ENCODE assay signal across 21 cellular contexts in genomic region chr10:1464866-1465265, GRCh38.
DNase-seq lines count a peak whose midpoint lies in the region; ATAC-seq and TF ChIP-seq lines count a peak whose summit lies in the region.
"Had no signal": no experiment of that assay in that cellular context is flagged by ENCODE, and none has a peak within 500 bp of the region (broad histone marks: within the 10 kb centered on the region; RNA-seq: fewer than 3 reads in every experiment).

No MANE protein-coding gene starts in this region.

- no peaks in the 10 kb centered on the region for H3K36me3 ChIP-seq in SU-DHL-6 (ENCODE audit: low read length)
- H3K36me3 ChIP-seq: lower lobe of right lung, prostate gland, tibial artery had no signal

- no peaks in the 10 kb centered on the region for H3K36me3 Mint-ChIP-seq in neural crest cell (ENCODE audit: low read depth)
- H3K36me3 Mint-ChIP-seq: activated naive CD4-positive, alpha-beta T cell treated with anti-CD3 and anti-CD28 coated beads, Interleukin-2, amount 10 ng/mL, durations not matched to agents 7 days and 5 days; naive thymus-derived CD4-positive, alpha-beta T cell had no signal

- no peak for TF ChIP-seq CTCF in SU-DHL-6 (IDR thresholded peaks at IDR 0.05; ENCODE audit: insufficient read depth, low read length, poor library complexity, severe bottlenecking)
- TF ChIP-seq CTCF in neural crest cell (conservative IDR thresholded peaks at IDR 0.05) = no peak

- H3K4me3 Mint-ChIP-seq in neural crest cell = no peak overlapping the region
- H3K4me3 Mint-ChIP-seq: activated naive CD4-positive, alpha-beta T cell treated with anti-CD3 and anti-CD28 coated beads, Interleukin-2, amount 10 ng/mL, durations not matched to agents 7 days and 5 days; dendritic cell treated with granulocyte-macrophage colony-stimulating factor and Interleukin-4, amounts not matched to agents 40 ng/mL and 50 ng/mL, for 4 days; naive thymus-derived CD4-positive, alpha-beta T cell had no signal

- no peak overlapping the region for H3K4me3 ChIP-seq in SU-DHL-6 (ENCODE audit: insufficient read depth, low read length, poor library complexity, severe bottlenecking)
- H3K4me3 ChIP-seq: lower lobe of right lung, prostate gland, smooth muscle cell, tibial artery had no signal

- H3K27me3 Mint-ChIP-seq in neural crest cell (ENCODE audit: low read depth) = no peaks in the 10 kb centered on the region
- H3K27me3 Mint-ChIP-seq: activated naive CD4-positive, alpha-beta T cell treated with anti-CD3 and anti-CD28 coated beads, Interleukin-2, amount 10 ng/mL, durations not matched to agents 7 days and 5 days; dendritic cell treated with granulocyte-macrophage colony-stimulating factor and Interleukin-4, amounts not matched to agents 40 ng/mL and 50 ng/mL, for 4 days had no signal

- H3K4me2 ChIP-seq in SU-DHL-6 (ENCODE audit: low read depth, low read length, poor library complexity, severe bottlenecking) = peak overlapping the region; percentile 50

- peak overlapping the region; percentile 40 for H3K9ac ChIP-seq in SU-DHL-6 (ENCODE audit: low read length)

- H4K20me1 ChIP-seq in SU-DHL-6 (ENCODE audit: low read depth, low read length) = no peaks in the 10 kb centered on the region

- H3F3A ChIP-seq in SU-DHL-6 (ENCODE audit: insufficient read depth) = peaks cover 27% of the 10 kb centered on the region

- no peaks in the 10 kb centered on the region for H3K27me3 ChIP-seq in SU-DHL-6 (ENCODE audit: low read length)

- ATAC-seq in GM21619 (IDR thresholded peaks at IDR 0.05; ENCODE audit: unreplicated experiment) = peak; percentile 2
- ATAC-seq in GM18519 (IDR thresholded peaks at IDR 0.05; ENCODE audit: low FRiP score, unreplicated experiment) = no peak
- ATAC-seq: naive thymus-derived CD4-positive, alpha-beta T cell had no signal

- no peaks in the 10 kb centered on the region for H3K79me2 ChIP-seq in SU-DHL-6 (ENCODE audit: insufficient read depth, low read length)

- no peaks in the 10 kb centered on the region for H3K9me3 ChIP-seq in SU-DHL-6 (ENCODE audit: insufficient read depth, low read length)
- H3K9me3 ChIP-seq: lower lobe of right lung, prostate gland, tibial artery had no signal

- peak overlapping the region; percentile 12 for H3K27ac Mint-ChIP-seq in neural crest cell (ENCODE audit: unreplicated experiment)
- H3K27ac Mint-ChIP-seq: activated naive CD4-positive, alpha-beta T cell treated with anti-CD3 and anti-CD28 coated beads, Interleukin-2, amount 10 ng/mL, durations not matched to agents 7 days and 5 days; dendritic cell treated with granulocyte-macrophage colony-stimulating factor and Interleukin-4, amounts not matched to agents 40 ng/mL and 50 ng/mL, for 4 days; naive thymus-derived CD4-positive, alpha-beta T cell had no signal

- no peaks in the 10 kb centered on the region for H3K9me2 ChIP-seq in SU-DHL-6 (replicated peaks; ENCODE audit: insufficient read depth, low read length)

- no peaks in the 10 kb centered on the region for H3K9me3 Mint-ChIP-seq in neural crest cell
- H3K9me3 Mint-ChIP-seq: activated naive CD4-positive, alpha-beta T cell treated with anti-CD3 and anti-CD28 coated beads, Interleukin-2, amount 10 ng/mL, durations not matched to agents 7 days and 5 days; dendritic cell treated with granulocyte-macrophage colony-stimulating factor and Interleukin-4, amounts not matched to agents 40 ng/mL and 50 ng/mL, for 4 days had no signal

- DNase-seq in DMS53 (lab: John Stamatoyannopoulos, UW) (peak; percentile 50), DMS53 treated with DMSO at 0.1 percent for 48 hours (lab: John Stamatoyannopoulos, UW; ENCODE audit: unreplicated experiment) (no peak), neural crest cell (ENCODE audit: low read depth, low spot score) (no peak), D341Med (ENCODE audit: low spot score) (no peak), cerebellar cortex (ENCODE audit: low spot score) (no peak)
- DNase-seq: activated CD4-positive, alpha-beta T cell treated with anti-CD3 and anti-CD28 coated beads, Interleukin-2, amount 50 U/mL, for 48 hours; activated naive CD4-positive, alpha-beta T cell treated with anti-CD3 and anti-CD28 coated beads, Interleukin-2, amount 10 ng/mL, durations not matched to agents 7 days and 5 days; KBM-7; lower lobe of right lung; naive thymus-derived CD4-positive, alpha-beta T cell; NCI-H774; tibial artery had no signal

- H3K27ac ChIP-seq in SU-DHL-6 (ENCODE audit: low read depth, low read length) = peak overlapping the region; percentile 70
- H3K27ac ChIP-seq: 22Rv1, C4-2B, HL-60, lower lobe of right lung, prostate gland, tibial artery had no signal

- H2AFZ ChIP-seq in SU-DHL-6 (ENCODE audit: low read depth, low read length, severe bottlenecking) = no peak overlapping the region

- peaks cover 31% of the 10 kb centered on the region for H3K4me1 Mint-ChIP-seq in neural crest cell
- H3K4me1 Mint-ChIP-seq: activated naive CD4-positive, alpha-beta T cell treated with anti-CD3 and anti-CD28 coated beads, Interleukin-2, amount 10 ng/mL, durations not matched to agents 7 days and 5 days had no signal
